Comparison of ENCODE assay signal across 10 cellular contexts in genomic region chr15:76341366-76342045, GRCh38. TPM values are rescaled to one million over a fixed set of nuclear protein-coding genes. Genes with fewer than 3 reads are reported as not detected.
DNase-seq lines count a peak whose midpoint lies in the region; ATAC-seq and TF ChIP-seq lines count a peak whose summit lies in the region.
"Had no signal": no experiment of that assay in that cellular context is flagged by ENCODE, and none has a peak within 500 bp of the region (broad histone marks: within the 10 kb centered on the region; RNA-seq: fewer than 3 reads in every experiment).

No MANE protein-coding gene starts in this region.

- no peaks in the 10 kb centered on the region for H3K9me3 Mint-ChIP-seq in activated naive CD4-positive, alpha-beta T cell treated with anti-CD3 and anti-CD28 coated beads, Interleukin-2, amount 50 U/mL, for 24 hours
- no peaks in the 10 kb centered on the region for H3K9me3 Mint-ChIP-seq in activated naive CD8-positive, alpha-beta T cell treated with anti-CD3 and anti-CD28 coated beads for 36 hours
- peaks cover 3% of the 10 kb centered on the region for H3K9me3 Mint-ChIP-seq in memory B cell

- peaks cover 6 to 98% (median 76%) of the 10 kb centered on the region in 4 donors for H3K27me3 ChIP-seq in upper lobe of left lung

- H3K4me3 Mint-ChIP-seq in activated naive CD4-positive, alpha-beta T cell treated with anti-CD3 and anti-CD28 coated beads, Interleukin-2, amount 50 U/mL, for 24 hours = peak overlapping the region; percentile 79
- peak overlapping the region; percentile 87 for H3K4me3 Mint-ChIP-seq in activated naive CD8-positive, alpha-beta T cell treated with anti-CD3 and anti-CD28 coated beads for 36 hours
- peak overlapping the region; percentile 68 for H3K4me3 Mint-ChIP-seq in memory B cell

- H3K27me3 Mint-ChIP-seq in activated naive CD4-positive, alpha-beta T cell treated with anti-CD3 and anti-CD28 coated beads, Interleukin-2, amount 50 U/mL, for 24 hours = peaks cover 61% of the 10 kb centered on the region
- peaks cover 89% of the 10 kb centered on the region for H3K27me3 Mint-ChIP-seq in activated naive CD8-positive, alpha-beta T cell treated with anti-CD3 and anti-CD28 coated beads for 36 hours
- H3K27me3 Mint-ChIP-seq in memory B cell = peaks cover 40% of the 10 kb centered on the region

- H3K36me3 Mint-ChIP-seq in activated naive CD4-positive, alpha-beta T cell treated with anti-CD3 and anti-CD28 coated beads, Interleukin-2, amount 50 U/mL, for 24 hours = peaks cover 7% of the 10 kb centered on the region
- H3K36me3 Mint-ChIP-seq in activated naive CD8-positive, alpha-beta T cell treated with anti-CD3 and anti-CD28 coated beads for 36 hours = no peaks in the 10 kb centered on the region
- peaks cover 4% of the 10 kb centered on the region for H3K36me3 Mint-ChIP-seq in memory B cell

- H3K4me3 ChIP-seq in upper lobe of left lung = peak overlapping the region in 3 of 4 donors; percentile 2 to 47 (median 4)

- ATAC-seq in memory B cell (ENCODE audit: low read depth) (no peak), upper lobe of left lung (ENCODE audit: low FRiP score in 2 of 2) (peak in 1 of 2 donors; percentile 31), HG02840 (IDR thresholded peaks at IDR 0.05; ENCODE audit: low FRiP score, unreplicated experiment) (no peak)

- no peak for TF ChIP-seq CTCF in upper lobe of left lung (IDR thresholded peaks at IDR 0.05)

- no peak for TF ChIP-seq EP300 in upper lobe of left lung (IDR thresholded peaks at IDR 0.05)

- peaks cover 67 to 80% (median 69%) of the 10 kb centered on the region in 4 donors for H3K4me1 ChIP-seq in upper lobe of left lung

- H3K4me1 Mint-ChIP-seq in activated naive CD4-positive, alpha-beta T cell treated with anti-CD3 and anti-CD28 coated beads, Interleukin-2, amount 50 U/mL, for 24 hours = peaks cover 60% of the 10 kb centered on the region
- peaks cover 51% of the 10 kb centered on the region for H3K4me1 Mint-ChIP-seq in activated naive CD8-positive, alpha-beta T cell treated with anti-CD3 and anti-CD28 coated beads for 36 hours
- peaks cover 44% of the 10 kb centered on the region for H3K4me1 Mint-ChIP-seq in memory B cell

- no peak for TF ChIP-seq POLR2A in upper lobe of left lung (IDR thresholded peaks at IDR 0.05)

- 5 to 6% methylated on average over 23 to 42 of the region's 42 CpGs for WGBS in upper lobe of left lung, 2 donors

- DNase-seq in activated naive CD4-positive, alpha-beta T cell (lab: John Stamatoyannopoulos, UW) = no peak
- no peak for DNase-seq in activated naive CD8-positive, alpha-beta T cell treated with anti-CD3 and anti-CD28 coated beads for 36 hours
- peak in 1 of 2 donors; percentile 49 for DNase-seq in memory B cell (ENCODE audit: low spot score in 2 of 2)
- peak in 1 of 2 donors; percentile 73 for DNase-seq in upper lobe of left lung
- no peak for DNase-seq in medulla oblongata (ENCODE audit: extremely low spot score)
- DNase-seq in kidney glomerular epithelial cell (lab: John Stamatoyannopoulos, UW) = no peak
- DNase-seq: DMS 273 treated with DMSO at 0.1 percent for 48 hours had no signal

- peaks cover 0 to 5% (median 0%) of the 10 kb centered on the region in 4 donors for H3K9me3 ChIP-seq in upper lobe of left lung

- H3K36me3 ChIP-seq in upper lobe of left lung = no peaks in the 10 kb centered on the region

- no peak overlapping the region for H3K27ac Mint-ChIP-seq in activated naive CD4-positive, alpha-beta T cell treated with anti-CD3 and anti-CD28 coated beads, Interleukin-2, amount 50 U/mL, for 24 hours
- H3K27ac Mint-ChIP-seq in activated naive CD8-positive, alpha-beta T cell treated with anti-CD3 and anti-CD28 coated beads for 36 hours = no peak overlapping the region
- H3K27ac Mint-ChIP-seq in memory B cell = peak overlapping the region; percentile 79

- no peak overlapping the region for H3K27ac ChIP-seq in upper lobe of left lung

RNA-seq across cellular contexts. Expression of gene ISL2, which starts 4.9 kb away (rescaled TPM):
- under 1 TPM in 1 of 2 experiments, not detected in 1; 0.22 TPM for total RNA-seq in activated naive CD8-positive, alpha-beta T cell treated with anti-CD3 and anti-CD28 coated beads for 36 hours
- 1 to 10 TPM in 1 of 6 donors, under 1 TPM in 3, not detected in 2; 0.34 to 1.8 (median 0.47) TPM for total RNA-seq in upper lobe of left lung
- total RNA-seq: posterior vena cava had no signal

RNA-seq across cellular contexts. Expression of gene ETFA, which starts 30.2 kb away (rescaled TPM):
- 100 to 1,000 TPM; 166 to 168 TPM for total RNA-seq in activated naive CD8-positive, alpha-beta T cell treated with anti-CD3 and anti-CD28 coated beads for 36 hours
- total RNA-seq in upper lobe of left lung = 10 to 100 TPM; 31.6 to 82.9 (median 68.7) TPM
